Comparison of ENCODE assay signal across 9 cellular contexts in genomic region chr7:124456286-124456685, GRCh38.
"Had no signal": no experiment of that assay in that cellular context is flagged by ENCODE, and none has a peak within 500 bp of the region (broad histone marks: within the 10 kb centered on the region; RNA-seq: fewer than 3 reads in every experiment).

No MANE protein-coding gene starts in this region.

- H3K27ac ChIP-seq: GM23248, HL-60 had no signal

- DNase-seq: GM23248, GOT3, H7, HFFc6 had no signal

- FAIRE-seq: HepG2, K562 had no signal

- H3K4me3 ChIP-seq: GM23248, HAP-1, K562 had no signal

- H3K9me3 ChIP-seq: HAP-1 had no signal

- H3K9ac ChIP-seq: GM23248 had no signal

- ATAC-seq: HCT116, HepG2, K562 had no signal

- H3K36me3 ChIP-seq: HAP-1 had no signal

- H3K4me1 ChIP-seq: HAP-1 had no signal

- H2AFZ ChIP-seq: GM23248 had no signal
